In genomic region chr11:44959064-44959463, GRCh38 we compare ENCODE assay signal across 28 cellular contexts.
"Had no signal": no experiment of that assay in that cellular context is flagged by ENCODE, and none has a peak within 500 bp of the region (broad histone marks: within the 10 kb centered on the region; RNA-seq: fewer than 3 reads in every experiment).

No MANE protein-coding gene starts in this region.

- H3K27me3 ChIP-seq: left lung, neutrophil, ovary, right lobe of liver had no signal

- H3K9me3 ChIP-seq: heart right ventricle, left lung, lower lobe of right lung, neutrophil, ovary, right lobe of liver, tibial artery had no signal

- H3K27ac ChIP-seq: heart right ventricle, left lung, lower lobe of right lung, neutrophil, ovary, right lobe of liver, tibial artery had no signal

- H3K4me3 ChIP-seq: heart right ventricle, left lung, lower lobe of right lung, ovary, right lobe of liver, tibial artery had no signal

- H3K36me3 ChIP-seq: heart right ventricle, left lung, lower lobe of right lung, neutrophil, ovary, right lobe of liver, tibial artery had no signal

- H3K4me1 ChIP-seq: right lobe of liver, tibial artery had no signal

- ATAC-seq: effector memory CD8-positive, alpha-beta T cell; heart right ventricle; left lung; lower lobe of right lung; natural killer cell treated with Interleukin-12 subunit alpha and Interleukin-12 subunit beta and Interleukin-15 and Interleukin-18, amount 100 ng/mL, for 72 hours; right lobe of liver; T-helper 17 cell had no signal

- DNase-seq: activated CD4-positive, alpha-beta memory T cell treated with anti-CD3 and anti-CD28 coated beads, Interleukin-2, amount 10 ng/mL, durations not matched to agents 7 days and 5 days; activated CD4-positive, alpha-beta T cell treated with anti-CD3 and anti-CD28 coated beads for 1 hour; activated CD4-positive, alpha-beta T cell treated with anti-CD3 and anti-CD28 coated beads, Interleukin-2, amount 10 ng/mL, durations not matched to agents 7 days and 5 days; activated CD8-positive, alpha-beta memory T cell treated with anti-CD3 and anti-CD28 coated beads, Interleukin-2, amount 50 U/mL, for 48 hours; activated gamma-delta T cell; activated naive CD4-positive, alpha-beta T cell treated with anti-CD3 and anti-CD28 coated beads, Interleukin-2, amount 50 U/mL, for 16 hours; activated T-cell treated with anti-CD3 and anti-CD28 coated beads, Interleukin-2, amount 50 U/mL, for 24 hours; amniotic stem cell; caudate nucleus; cortex of kidney; effector memory CD8-positive, alpha-beta T cell; foreskin fibroblast; heart right ventricle; kidney glomerular epithelial cell; left lung; lower lobe of right lung; mesendoderm; ovary; stimulated activated CD4-positive, alpha-beta T cell treated with anti-CD3 and anti-CD28 coated beads, Interleukin-2, amount 100 ng/mL, for 48 hours; substantia nigra; T-helper 17 cell; T1000; tibial artery had no signal

- FAIRE-seq: astrocyte, endothelial cell of umbilical vein had no signal
